ENCODE assay signal across 2 cellular contexts in the genomic region with DNA sequence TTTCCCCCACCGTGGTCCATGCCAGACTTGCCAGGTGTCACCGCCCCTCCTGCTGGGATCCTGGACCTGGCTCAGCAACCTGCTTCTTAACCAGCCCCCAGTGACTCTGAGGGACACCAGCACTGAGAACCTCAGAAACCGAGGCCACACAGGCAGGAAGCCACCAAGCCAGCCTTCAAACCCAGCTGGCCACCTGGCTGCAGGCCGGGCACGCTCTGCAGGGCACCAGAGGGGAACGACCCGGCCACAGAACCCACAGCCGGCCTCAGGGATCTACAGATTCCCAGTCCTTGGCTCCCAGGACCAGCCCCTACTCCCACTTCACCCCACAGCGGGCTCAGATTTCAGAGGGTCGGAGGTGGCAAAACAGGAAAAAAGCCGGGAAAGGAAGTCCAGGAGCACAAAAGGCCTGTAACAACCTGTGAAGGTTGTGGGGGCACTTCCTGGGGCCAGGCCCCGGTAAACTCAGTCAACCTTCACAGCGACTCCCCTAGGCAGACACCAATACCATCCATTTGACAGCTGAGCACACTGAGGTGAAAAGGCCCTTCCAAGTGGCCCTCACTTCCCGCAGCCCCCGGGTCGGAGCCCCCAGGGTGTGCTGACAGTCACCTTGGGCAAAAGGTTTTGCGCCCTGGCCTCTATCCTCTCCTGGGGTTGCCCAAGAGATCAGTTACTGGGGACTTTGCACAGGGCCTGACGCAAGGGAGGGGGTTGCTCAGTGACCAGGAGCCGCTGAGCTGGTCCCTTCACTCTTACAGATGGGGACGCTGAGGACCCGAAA.
TF ChIP-seq lines count a peak whose summit lies in the region.

No MANE protein-coding gene starts in this region.

TF ChIP-seq in GM23338, 12 proteins besides CTCF, POLR2A, EP300 and RAD21 (continued from another document):
- TF ChIP-seq, protein P1, sequence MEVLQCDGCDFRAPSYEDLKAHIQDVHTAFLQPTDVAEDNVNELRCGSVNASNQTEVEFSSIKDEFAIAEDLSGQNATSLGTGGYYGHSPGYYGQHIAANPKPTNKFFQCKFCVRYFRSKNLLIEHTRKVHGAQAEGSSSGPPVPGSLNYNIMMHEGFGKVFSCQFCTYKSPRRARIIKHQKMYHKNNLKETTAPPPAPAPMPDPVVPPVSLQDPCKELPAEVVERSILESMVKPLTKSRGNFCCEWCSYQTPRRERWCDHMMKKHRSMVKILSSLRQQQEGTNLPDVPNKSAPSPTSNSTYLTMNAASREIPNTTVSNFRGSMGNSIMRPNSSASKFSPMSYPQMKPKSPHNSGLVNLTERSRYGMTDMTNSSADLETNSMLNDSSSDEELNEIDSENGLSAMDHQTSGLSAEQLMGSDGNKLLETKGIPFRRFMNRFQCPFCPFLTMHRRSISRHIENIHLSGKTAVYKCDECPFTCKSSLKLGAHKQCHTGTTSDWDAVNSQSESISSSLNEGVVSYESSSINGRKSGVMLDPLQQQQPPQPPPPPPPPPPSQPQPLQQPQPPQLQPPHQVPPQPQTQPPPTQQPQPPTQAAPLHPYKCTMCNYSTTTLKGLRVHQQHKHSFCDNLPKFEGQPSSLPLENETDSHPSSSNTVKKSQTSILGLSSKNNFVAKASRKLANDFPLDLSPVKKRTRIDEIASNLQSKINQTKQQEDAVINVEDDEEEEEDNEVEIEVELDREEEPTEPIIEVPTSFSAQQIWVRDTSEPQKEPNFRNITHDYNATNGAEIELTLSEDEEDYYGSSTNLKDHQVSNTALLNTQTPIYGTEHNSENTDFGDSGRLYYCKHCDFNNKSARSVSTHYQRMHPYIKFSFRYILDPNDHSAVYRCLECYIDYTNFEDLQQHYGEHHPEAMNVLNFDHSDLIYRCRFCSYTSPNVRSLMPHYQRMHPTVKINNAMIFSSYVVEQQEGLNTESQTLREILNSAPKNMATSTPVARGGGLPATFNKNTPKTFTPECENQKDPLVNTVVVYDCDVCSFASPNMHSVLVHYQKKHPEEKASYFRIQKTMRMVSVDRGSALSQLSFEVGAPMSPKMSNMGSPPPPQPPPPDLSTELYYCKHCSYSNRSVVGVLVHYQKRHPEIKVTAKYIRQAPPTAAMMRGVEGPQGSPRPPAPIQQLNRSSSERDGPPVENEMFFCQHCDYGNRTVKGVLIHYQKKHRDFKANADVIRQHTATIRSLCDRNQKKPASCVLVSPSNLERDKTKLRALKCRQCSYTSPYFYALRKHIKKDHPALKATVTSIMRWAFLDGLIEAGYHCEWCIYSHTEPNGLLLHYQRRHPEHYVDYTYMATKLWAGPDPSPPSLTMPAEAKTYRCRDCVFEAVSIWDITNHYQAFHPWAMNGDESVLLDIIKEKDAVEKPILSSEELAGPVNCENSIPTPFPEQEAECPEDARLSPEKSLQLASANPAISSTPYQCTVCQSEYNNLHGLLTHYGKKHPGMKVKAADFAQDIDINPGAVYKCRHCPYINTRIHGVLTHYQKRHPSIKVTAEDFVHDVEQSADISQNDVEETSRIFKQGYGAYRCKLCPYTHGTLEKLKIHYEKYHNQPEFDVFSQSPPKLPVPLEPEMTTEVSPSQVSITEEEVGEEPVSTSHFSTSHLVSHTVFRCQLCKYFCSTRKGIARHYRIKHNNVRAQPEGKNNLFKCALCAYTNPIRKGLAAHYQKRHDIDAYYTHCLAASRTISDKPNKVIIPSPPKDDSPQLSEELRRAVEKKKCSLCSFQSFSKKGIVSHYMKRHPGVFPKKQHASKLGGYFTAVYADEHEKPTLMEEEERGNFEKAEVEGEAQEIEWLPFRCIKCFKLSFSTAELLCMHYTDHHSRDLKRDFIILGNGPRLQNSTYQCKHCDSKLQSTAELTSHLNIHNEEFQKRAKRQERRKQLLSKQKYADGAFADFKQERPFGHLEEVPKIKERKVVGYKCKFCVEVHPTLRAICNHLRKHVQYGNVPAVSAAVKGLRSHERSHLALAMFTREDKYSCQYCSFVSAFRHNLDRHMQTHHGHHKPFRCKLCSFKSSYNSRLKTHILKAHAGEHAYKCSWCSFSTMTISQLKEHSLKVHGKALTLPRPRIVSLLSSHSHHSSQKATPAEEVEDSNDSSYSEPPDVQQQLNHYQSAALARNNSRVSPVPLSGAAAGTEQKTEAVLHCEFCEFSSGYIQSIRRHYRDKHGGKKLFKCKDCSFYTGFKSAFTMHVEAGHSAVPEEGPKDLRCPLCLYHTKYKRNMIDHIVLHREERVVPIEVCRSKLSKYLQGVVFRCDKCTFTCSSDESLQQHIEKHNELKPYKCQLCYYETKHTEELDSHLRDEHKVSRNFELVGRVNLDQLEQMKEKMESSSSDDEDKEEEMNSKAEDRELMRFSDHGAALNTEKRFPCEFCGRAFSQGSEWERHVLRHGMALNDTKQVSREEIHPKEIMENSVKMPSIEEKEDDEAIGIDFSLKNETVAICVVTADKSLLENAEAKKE (CRISPR knock-in tag; IDR thresholded peaks at IDR 0.05), result no peak
- TF ChIP-seq ZNF114 (CRISPR knock-in tag; IDR thresholded peaks at IDR 0.05), result no peak

TF ChIP-seq in HepG2, 621 proteins besides CTCF, POLR2A, EP300 and RAD21 (continued from another document and continues in another):
- TF ChIP-seq, protein P2, sequence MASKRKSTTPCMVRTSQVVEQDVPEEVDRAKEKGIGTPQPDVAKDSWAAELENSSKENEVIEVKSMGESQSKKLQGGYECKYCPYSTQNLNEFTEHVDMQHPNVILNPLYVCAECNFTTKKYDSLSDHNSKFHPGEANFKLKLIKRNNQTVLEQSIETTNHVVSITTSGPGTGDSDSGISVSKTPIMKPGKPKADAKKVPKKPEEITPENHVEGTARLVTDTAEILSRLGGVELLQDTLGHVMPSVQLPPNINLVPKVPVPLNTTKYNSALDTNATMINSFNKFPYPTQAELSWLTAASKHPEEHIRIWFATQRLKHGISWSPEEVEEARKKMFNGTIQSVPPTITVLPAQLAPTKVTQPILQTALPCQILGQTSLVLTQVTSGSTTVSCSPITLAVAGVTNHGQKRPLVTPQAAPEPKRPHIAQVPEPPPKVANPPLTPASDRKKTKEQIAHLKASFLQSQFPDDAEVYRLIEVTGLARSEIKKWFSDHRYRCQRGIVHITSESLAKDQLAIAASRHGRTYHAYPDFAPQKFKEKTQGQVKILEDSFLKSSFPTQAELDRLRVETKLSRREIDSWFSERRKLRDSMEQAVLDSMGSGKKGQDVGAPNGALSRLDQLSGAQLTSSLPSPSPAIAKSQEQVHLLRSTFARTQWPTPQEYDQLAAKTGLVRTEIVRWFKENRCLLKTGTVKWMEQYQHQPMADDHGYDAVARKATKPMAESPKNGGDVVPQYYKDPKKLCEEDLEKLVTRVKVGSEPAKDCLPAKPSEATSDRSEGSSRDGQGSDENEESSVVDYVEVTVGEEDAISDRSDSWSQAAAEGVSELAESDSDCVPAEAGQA (IDR thresholded peaks at IDR 0.05; ENCODE audit: low read depth), result no peak
- TF ChIP-seq, protein P2 (CRISPR knock-in tag; IDR thresholded peaks at IDR 0.05; ENCODE audit: borderline replicate concordance), result no peak
- TF ChIP-seq XRCC5 (optimal IDR thresholded peaks at IDR 0.05; ENCODE audit: low read length), result no peak
- TF ChIP-seq NFE2L2 (IDR thresholded peaks at IDR 0.05; ENCODE audit: low read length), result no peak
- TF ChIP-seq, protein P3, sequence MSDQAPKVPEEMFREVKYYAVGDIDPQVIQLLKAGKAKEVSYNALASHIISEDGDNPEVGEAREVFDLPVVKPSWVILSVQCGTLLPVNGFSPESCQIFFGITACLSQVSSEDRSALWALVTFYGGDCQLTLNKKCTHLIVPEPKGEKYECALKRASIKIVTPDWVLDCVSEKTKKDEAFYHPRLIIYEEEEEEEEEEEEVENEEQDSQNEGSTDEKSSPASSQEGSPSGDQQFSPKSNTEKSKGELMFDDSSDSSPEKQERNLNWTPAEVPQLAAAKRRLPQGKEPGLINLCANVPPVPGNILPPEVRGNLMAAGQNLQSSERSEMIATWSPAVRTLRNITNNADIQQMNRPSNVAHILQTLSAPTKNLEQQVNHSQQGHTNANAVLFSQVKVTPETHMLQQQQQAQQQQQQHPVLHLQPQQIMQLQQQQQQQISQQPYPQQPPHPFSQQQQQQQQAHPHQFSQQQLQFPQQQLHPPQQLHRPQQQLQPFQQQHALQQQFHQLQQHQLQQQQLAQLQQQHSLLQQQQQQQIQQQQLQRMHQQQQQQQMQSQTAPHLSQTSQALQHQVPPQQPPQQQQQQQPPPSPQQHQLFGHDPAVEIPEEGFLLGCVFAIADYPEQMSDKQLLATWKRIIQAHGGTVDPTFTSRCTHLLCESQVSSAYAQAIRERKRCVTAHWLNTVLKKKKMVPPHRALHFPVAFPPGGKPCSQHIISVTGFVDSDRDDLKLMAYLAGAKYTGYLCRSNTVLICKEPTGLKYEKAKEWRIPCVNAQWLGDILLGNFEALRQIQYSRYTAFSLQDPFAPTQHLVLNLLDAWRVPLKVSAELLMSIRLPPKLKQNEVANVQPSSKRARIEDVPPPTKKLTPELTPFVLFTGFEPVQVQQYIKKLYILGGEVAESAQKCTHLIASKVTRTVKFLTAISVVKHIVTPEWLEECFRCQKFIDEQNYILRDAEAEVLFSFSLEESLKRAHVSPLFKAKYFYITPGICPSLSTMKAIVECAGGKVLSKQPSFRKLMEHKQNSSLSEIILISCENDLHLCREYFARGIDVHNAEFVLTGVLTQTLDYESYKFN (CRISPR knock-in tag; conservative IDR thresholded peaks at IDR 0.05), result peak; percentile 90
- TF ChIP-seq TP53 (CRISPR knock-in tag; conservative IDR thresholded peaks at IDR 0.05), result no peak
- TF ChIP-seq RAD51 (IDR thresholded peaks at IDR 0.05; ENCODE audit: borderline replicate concordance), result no peak
- TF ChIP-seq ZNF569 (CRISPR knock-in tag; IDR thresholded peaks at IDR 0.05; ENCODE audit: borderline replicate concordance), result no peak
- TF ChIP-seq GATA4 (IDR thresholded peaks at IDR 0.05; ENCODE audit: borderline replicate concordance, low read depth), result no peak
- TF ChIP-seq, protein P4, sequence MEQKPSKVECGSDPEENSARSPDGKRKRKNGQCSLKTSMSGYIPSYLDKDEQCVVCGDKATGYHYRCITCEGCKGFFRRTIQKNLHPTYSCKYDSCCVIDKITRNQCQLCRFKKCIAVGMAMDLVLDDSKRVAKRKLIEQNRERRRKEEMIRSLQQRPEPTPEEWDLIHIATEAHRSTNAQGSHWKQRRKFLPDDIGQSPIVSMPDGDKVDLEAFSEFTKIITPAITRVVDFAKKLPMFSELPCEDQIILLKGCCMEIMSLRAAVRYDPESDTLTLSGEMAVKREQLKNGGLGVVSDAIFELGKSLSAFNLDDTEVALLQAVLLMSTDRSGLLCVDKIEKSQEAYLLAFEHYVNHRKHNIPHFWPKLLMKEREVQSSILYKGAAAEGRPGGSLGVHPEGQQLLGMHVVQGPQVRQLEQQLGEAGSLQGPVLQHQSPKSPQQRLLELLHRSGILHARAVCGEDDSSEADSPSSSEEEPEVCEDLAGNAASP (CRISPR knock-in tag; IDR thresholded peaks at IDR 0.05; ENCODE audit: borderline replicate concordance), result 0 out of 2 replicates have a peak, but pooled peaks have one; percentile 20
- no peak for TF ChIP-seq ZNF776 (CRISPR knock-in tag; IDR thresholded peaks at IDR 0.05)
- TF ChIP-seq SOX5 (CRISPR knock-in tag; IDR thresholded peaks at IDR 0.05; ENCODE audit: borderline replicate concordance), result no peak; the same call in 1 of the 2 replicates
- TF ChIP-seq ZFP37 (CRISPR knock-in tag; IDR thresholded peaks at IDR 0.05; ENCODE audit: borderline replicate concordance), result no peak
- no peak for TF ChIP-seq ZFP62 (CRISPR knock-in tag; IDR thresholded peaks at IDR 0.05)
- TF ChIP-seq RBFOX2 (IDR thresholded peaks at IDR 0.05; ENCODE audit: low read depth, low read length), result peak; percentile 29; the same call in 1 of the 2 replicates
- no peak for TF ChIP-seq WIZ (CRISPR knock-in tag; IDR thresholded peaks at IDR 0.05)
- TF ChIP-seq RBAK (CRISPR knock-in tag; IDR thresholded peaks at IDR 0.05), result no peak
- TF ChIP-seq, protein P5, sequence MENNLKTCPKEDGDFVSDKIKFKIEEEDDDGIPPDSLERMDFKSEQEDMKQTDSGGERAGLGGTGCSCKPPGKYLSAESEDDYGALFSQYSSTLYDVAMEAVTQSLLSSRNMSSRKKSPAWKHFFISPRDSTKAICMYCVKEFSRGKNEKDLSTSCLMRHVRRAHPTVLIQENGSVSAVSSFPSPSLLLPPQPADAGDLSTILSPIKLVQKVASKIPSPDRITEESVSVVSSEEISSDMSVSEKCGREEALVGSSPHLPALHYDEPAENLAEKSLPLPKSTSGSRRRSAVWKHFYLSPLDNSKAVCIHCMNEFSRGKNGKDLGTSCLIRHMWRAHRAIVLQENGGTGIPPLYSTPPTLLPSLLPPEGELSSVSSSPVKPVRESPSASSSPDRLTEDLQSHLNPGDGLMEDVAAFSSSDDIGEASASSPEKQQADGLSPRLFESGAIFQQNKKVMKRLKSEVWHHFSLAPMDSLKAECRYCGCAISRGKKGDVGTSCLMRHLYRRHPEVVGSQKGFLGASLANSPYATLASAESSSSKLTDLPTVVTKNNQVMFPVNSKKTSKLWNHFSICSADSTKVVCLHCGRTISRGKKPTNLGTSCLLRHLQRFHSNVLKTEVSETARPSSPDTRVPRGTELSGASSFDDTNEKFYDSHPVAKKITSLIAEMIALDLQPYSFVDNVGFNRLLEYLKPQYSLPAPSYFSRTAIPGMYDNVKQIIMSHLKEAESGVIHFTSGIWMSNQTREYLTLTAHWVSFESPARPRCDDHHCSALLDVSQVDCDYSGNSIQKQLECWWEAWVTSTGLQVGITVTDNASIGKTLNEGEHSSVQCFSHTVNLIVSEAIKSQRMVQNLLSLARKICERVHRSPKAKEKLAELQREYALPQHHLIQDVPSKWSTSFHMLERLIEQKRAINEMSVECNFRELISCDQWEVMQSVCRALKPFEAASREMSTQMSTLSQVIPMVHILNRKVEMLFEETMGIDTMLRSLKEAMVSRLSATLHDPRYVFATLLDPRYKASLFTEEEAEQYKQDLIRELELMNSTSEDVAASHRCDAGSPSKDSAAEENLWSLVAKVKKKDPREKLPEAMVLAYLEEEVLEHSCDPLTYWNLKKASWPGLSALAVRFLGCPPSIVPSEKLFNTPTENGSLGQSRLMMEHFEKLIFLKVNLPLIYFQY (CRISPR knock-in tag; IDR thresholded peaks at IDR 0.05; ENCODE audit: borderline replicate concordance), result no peak
- TF ChIP-seq HNRNPL (IDR thresholded peaks at IDR 0.05; ENCODE audit: low read depth, low read length), result peak; percentile 70
- no peak; the same call in 1 of the 2 replicates for TF ChIP-seq ZNF891 (CRISPR knock-in tag; IDR thresholded peaks at IDR 0.05)
- no peak for TF ChIP-seq CBX1 (IDR thresholded peaks at IDR 0.05; ENCODE audit: low read depth)
- TF ChIP-seq ZNF335 (CRISPR knock-in tag; IDR thresholded peaks at IDR 0.05), result 0 out of 2 replicates have a peak, but pooled peaks have one; percentile 30
- peak; percentile 59; the same call in 1 of the 2 replicates for TF ChIP-seq ZNF607 (CRISPR knock-in tag; IDR thresholded peaks at IDR 0.05; ENCODE audit: borderline replicate concordance)
- no peak for TF ChIP-seq KLF6 (CRISPR knock-in tag; IDR thresholded peaks at IDR 0.05)
- TF ChIP-seq ZSCAN30 (CRISPR knock-in tag; IDR thresholded peaks at IDR 0.05), result no peak
- no peak for TF ChIP-seq ZNF253 (CRISPR knock-in tag; IDR thresholded peaks at IDR 0.05; ENCODE audit: borderline replicate concordance)
